In genomic region chr19:12090807-12091206, GRCh38 we compare ENCODE assay signal across 8 cellular contexts. TPM values are rescaled to one million over a fixed set of nuclear protein-coding genes. Genes with fewer than 3 reads are reported as not detected.
DNase-seq lines count a peak whose midpoint lies in the region; ATAC-seq and TF ChIP-seq lines count a peak whose summit lies in the region.

No MANE protein-coding gene starts in this region.

- ATAC-seq in GM18873 (IDR thresholded peaks at IDR 0.05; ENCODE audit: low FRiP score, unreplicated experiment), result no peak

- H3K9ac ChIP-seq in colonic mucosa (ENCODE audit: low read depth in 2 of 2, low read length in 2 of 2) (no peak overlapping the region), liver (ENCODE audit: low read depth in 1 of 2, low read length in 2 of 2) (no peak overlapping the region)

- 56% methylated on average over 5 of the region's 5 CpGs for whole genome bisulfite sequencing in liver

- peak; percentile 9 for DNase-seq in DMS53 treated with DMSO at 0.1 percent for 48 hours (lab: John Stamatoyannopoulos, UW; ENCODE audit: unreplicated experiment)
- peak; percentile 47 for DNase-seq in MG63
- peak; percentile 70 for DNase-seq in activated CD4-positive, CD25-positive, alpha-beta regulatory T cell treated with anti-CD3 and anti-CD28 coated beads, Interleukin-2, amount 50 U/mL, for 72 hours
- DNase-seq in colonic mucosa, result peak; percentile 73
- DNase-seq in stimulated activated CD4-positive, alpha-beta T cell treated with anti-CD3 and anti-CD28 coated beads, TNF-alpha, amount 100 ng/mL, for 48 hours (ENCODE audit: low read depth in 3 of 3), result peak; percentile 53 to 58 (median 58)
- DNase-seq in cerebellar nuclear complex (lab: John Stamatoyannopoulos, UW), result no peak

- no peaks in the 10 kb centered on the region for H3K27me3 ChIP-seq in MG63
- no peaks in the 10 kb centered on the region for H3K27me3 ChIP-seq in colonic mucosa
- H3K27me3 ChIP-seq in liver (ENCODE audit: control insufficient read depth in 4 of 4, insufficient read depth in 4 of 4, low read length in 3 of 4), result no peaks in the 10 kb centered on the region

- H3K9me3 ChIP-seq in MG63, result peaks cover 31% of the 10 kb centered on the region
- H3K9me3 ChIP-seq in colonic mucosa, result no peaks in the 10 kb centered on the region
- peaks cover 6 to 16% (median 11%) of the 10 kb centered on the region in 4 donors for H3K9me3 ChIP-seq in liver (ENCODE audit: control insufficient read depth in 4 of 4, low read length in 3 of 4)

- H3K4me1 ChIP-seq in colonic mucosa, result no peaks in the 10 kb centered on the region
- no peaks in the 10 kb centered on the region for H3K4me1 ChIP-seq in liver (ENCODE audit: control insufficient read depth in 4 of 4, insufficient read depth in 4 of 4, low read length in 3 of 4)

- no peak overlapping the region for H3K4me3 ChIP-seq in MG63
- H3K4me3 ChIP-seq in colonic mucosa, result no peak overlapping the region
- H3K4me3 ChIP-seq in liver (ENCODE audit: low read depth in 1 of 3, low read length in 3 of 3), result no peak overlapping the region

- peak; percentile 54 to 65 for TF ChIP-seq RAD21 in liver (IDR thresholded peaks at IDR 0.05)

- no peak overlapping the region for H3K27ac ChIP-seq in colonic mucosa
- H3K27ac ChIP-seq in liver (ENCODE audit: low read depth in 1 of 2, low read length in 2 of 2), result no peak overlapping the region

- TF ChIP-seq CTCF in colonic mucosa (IDR thresholded peaks at IDR 0.05), result peak; percentile 45
- peak; percentile 40 for TF ChIP-seq CTCF in liver (IDR thresholded peaks at IDR 0.05; ENCODE audit: low read depth, low read length, missing input control)

- H3K36me3 ChIP-seq in MG63 (no peaks in the 10 kb centered on the region; the same call in 1 of the 2 replicates), colonic mucosa (no peaks in the 10 kb centered on the region), liver (ENCODE audit: control insufficient read depth in 4 of 4, insufficient read depth in 3 of 4, low read depth in 1 of 4, low read length in 3 of 4) (peaks cover 0 to 5% (median 0%) of the 10 kb centered on the region in 4 donors)

- intact Hi-C loops in colonic mucosa (cut with DNase I), result no loop called here

TF ChIP-seq in liver, 16 proteins besides CTCF, POLR2A, EP300 and RAD21:
- TF ChIP-seq GABPA (IDR thresholded peaks at IDR 0.05 in 1 of 2, conservative IDR thresholded peaks at IDR 0.05 in 1 of 2), result no peak
- no peak for TF ChIP-seq JUND (IDR thresholded peaks at IDR 0.05)
- TF ChIP-seq EGR1 (IDR thresholded peaks at IDR 0.05; ENCODE audit: low read depth in 2 of 2), result no peak
- no peak for TF ChIP-seq SP1 (IDR thresholded peaks at IDR 0.05)
- TF ChIP-seq HNF4A (conservative IDR thresholded peaks at IDR 0.05), result no peak

RNA-seq across cellular contexts. Expression of gene ZNF844, which starts 26.3 kb away (rescaled TPM):
- 1.7 and 8.0 TPM in 2 replicates for total RNA-seq in MG63 (2014; rRNA removed; shearing (Covaris generic); ENCODE audit: low replicate concordance)
- total RNA-seq in colonic mucosa (10 to 100 TPM in 1 of 2 donors, 1 to 10 TPM in 1; 8.3 to 12.4 TPM), liver (1 to 10 TPM; 4.4 to 5.6 TPM)
- polyA plus RNA-seq in liver, result 1 to 10 TPM in 1 of 2 donors, under 1 TPM in 1; 0.72 to 1.4 TPM

RNA-seq across cellular contexts. Expression of gene ZNF878, which starts 38.0 kb away (rescaled TPM):
- total RNA-seq in MG63 (2014; rRNA removed; shearing (Covaris generic); ENCODE audit: low replicate concordance), result 0.13 and 1.1 TPM in 2 replicates
- total RNA-seq in colonic mucosa (1 to 10 TPM in 1 of 2 donors, under 1 TPM in 1; 0.32 to 1.1 TPM), liver (under 1 TPM; 0.25 to 0.33 TPM)
- not detected for polyA plus RNA-seq in liver

RNA-seq across cellular contexts. Expression of gene ZNF20, which starts 49.3 kb away (rescaled TPM):
- total RNA-seq in MG63 (2014; rRNA removed; shearing (Covaris generic); ENCODE audit: low replicate concordance), result 7.5 and 36.6 TPM in 2 replicates
- total RNA-seq in colonic mucosa (1 to 10 TPM; 3.4 to 4.8 TPM), liver (1 to 10 TPM; 1.2 to 1.8 TPM)
- 1 to 10 TPM in 1 of 2 donors, under 1 TPM in 1; 0.13 to 1.0 TPM for polyA plus RNA-seq in liver

RNA-seq across cellular contexts. Expression of gene ZNF433, which starts 55.3 kb away (rescaled TPM):
- 15.7 and 16.1 TPM in 2 replicates for total RNA-seq in MG63 (2014; rRNA removed; shearing (Covaris generic); ENCODE audit: low replicate concordance)
- total RNA-seq in colonic mucosa, result 1 to 10 TPM; 2.0 to 3.5 TPM
- total RNA-seq in liver, result 1 to 10 TPM; 1.8 to 4.7 TPM
- polyA plus RNA-seq in liver, result 1 to 10 TPM; 1.3 to 3.2 TPM

Comparison
In these comparisons a context has a peak if more than half of its experiments do, and no peak if none do; other contexts are left out.
1. DNase-seq: peak in DMS53 treated with DMSO at 0.1 percent for 48 hours (single experiment), MG63 (single experiment), activated CD4-positive, CD25-positive, alpha-beta regulatory T cell treated with anti-CD3 and anti-CD28 coated beads, Interleukin-2, amount 50 U/mL, for 72 hours (single experiment), colonic mucosa (single experiment) and stimulated activated CD4-positive, alpha-beta T cell treated with anti-CD3 and anti-CD28 coated beads, TNF-alpha, amount 100 ng/mL, for 48 hours (3 of 3); none in cerebellar nuclear complex (0 of 2).